In the genomic region with DNA sequence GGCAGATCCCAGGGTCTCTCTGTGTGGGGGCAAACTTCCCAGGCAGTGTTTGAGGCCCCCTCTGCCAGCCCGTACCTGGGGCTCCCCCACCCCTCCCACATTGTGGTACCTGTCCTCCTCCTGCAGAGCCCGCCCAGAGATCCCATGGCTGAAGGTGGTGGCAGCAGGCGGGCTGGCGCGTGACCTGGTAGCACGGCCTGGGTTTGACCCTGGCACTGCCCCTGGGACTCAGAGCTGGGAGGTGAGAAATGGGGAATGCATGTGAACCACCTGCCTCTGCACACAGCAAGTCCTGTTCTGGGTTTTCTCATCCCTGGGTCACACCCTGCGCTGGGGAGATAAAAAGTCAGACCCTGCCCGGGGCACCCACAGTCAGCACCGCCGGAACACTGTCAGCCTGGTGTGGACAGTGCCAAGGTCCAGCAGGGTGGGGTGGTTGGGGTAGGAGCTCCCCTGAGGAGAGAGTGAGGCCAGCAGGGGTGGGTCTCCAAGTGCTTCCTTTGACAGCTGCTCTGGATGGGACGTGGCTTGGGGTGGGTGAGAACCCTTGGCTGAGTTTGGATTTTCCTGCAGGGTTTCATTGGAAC, we compare ENCODE assay signal across 1 cellular context.
TF ChIP-seq lines count a peak whose summit lies in the region.

No MANE protein-coding gene starts in this region.

TF ChIP-seq in K562, 482 proteins besides CTCF, POLR2A, EP300 and RAD21:
- TF ChIP-seq, protein P1, sequence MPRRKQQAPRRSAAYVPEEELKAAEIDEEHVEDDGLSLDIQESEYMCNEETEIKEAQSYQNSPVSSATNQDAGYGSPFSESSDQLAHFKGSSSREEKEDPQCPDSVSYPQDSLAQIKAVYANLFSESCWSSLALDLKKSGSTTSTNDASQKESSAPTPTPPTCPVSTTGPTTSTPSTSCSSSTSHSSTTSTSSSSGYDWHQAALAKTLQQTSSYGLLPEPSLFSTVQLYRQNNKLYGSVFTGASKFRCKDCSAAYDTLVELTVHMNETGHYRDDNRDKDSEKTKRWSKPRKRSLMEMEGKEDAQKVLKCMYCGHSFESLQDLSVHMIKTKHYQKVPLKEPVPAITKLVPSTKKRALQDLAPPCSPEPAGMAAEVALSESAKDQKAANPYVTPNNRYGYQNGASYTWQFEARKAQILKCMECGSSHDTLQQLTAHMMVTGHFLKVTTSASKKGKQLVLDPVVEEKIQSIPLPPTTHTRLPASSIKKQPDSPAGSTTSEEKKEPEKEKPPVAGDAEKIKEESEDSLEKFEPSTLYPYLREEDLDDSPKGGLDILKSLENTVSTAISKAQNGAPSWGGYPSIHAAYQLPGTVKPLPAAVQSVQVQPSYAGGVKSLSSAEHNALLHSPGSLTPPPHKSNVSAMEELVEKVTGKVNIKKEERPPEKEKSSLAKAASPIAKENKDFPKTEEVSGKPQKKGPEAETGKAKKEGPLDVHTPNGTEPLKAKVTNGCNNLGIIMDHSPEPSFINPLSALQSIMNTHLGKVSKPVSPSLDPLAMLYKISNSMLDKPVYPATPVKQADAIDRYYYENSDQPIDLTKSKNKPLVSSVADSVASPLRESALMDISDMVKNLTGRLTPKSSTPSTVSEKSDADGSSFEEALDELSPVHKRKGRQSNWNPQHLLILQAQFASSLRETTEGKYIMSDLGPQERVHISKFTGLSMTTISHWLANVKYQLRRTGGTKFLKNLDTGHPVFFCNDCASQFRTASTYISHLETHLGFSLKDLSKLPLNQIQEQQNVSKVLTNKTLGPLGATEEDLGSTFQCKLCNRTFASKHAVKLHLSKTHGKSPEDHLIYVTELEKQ (CRISPR knock-in tag; IDR thresholded peaks at IDR 0.05): no peak
- TF ChIP-seq ZEB2 (IDR thresholded peaks at IDR 0.05) (no peak), TEAD4 (IDR thresholded peaks at IDR 0.05; ENCODE audit: low read length) (no peak), TEAD4 (CRISPR knock-in tag; IDR thresholded peaks at IDR 0.05; ENCODE audit: borderline replicate concordance) (no peak), ZNF232 (CRISPR knock-in tag; IDR thresholded peaks at IDR 0.05) (no peak), POLR2B (IDR thresholded peaks at IDR 0.05; ENCODE audit: low read depth, partially characterized antibody) (no peak)
- TF ChIP-seq, protein P2, sequence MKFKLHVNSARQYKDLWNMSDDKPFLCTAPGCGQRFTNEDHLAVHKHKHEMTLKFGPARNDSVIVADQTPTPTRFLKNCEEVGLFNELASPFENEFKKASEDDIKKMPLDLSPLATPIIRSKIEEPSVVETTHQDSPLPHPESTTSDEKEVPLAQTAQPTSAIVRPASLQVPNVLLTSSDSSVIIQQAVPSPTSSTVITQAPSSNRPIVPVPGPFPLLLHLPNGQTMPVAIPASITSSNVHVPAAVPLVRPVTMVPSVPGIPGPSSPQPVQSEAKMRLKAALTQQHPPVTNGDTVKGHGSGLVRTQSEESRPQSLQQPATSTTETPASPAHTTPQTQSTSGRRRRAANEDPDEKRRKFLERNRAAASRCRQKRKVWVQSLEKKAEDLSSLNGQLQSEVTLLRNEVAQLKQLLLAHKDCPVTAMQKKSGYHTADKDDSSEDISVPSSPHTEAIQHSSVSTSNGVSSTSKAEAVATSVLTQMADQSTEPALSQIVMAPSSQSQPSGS (CRISPR knock-in tag; IDR thresholded peaks at IDR 0.05): no peak
- TF ChIP-seq, protein P3, sequence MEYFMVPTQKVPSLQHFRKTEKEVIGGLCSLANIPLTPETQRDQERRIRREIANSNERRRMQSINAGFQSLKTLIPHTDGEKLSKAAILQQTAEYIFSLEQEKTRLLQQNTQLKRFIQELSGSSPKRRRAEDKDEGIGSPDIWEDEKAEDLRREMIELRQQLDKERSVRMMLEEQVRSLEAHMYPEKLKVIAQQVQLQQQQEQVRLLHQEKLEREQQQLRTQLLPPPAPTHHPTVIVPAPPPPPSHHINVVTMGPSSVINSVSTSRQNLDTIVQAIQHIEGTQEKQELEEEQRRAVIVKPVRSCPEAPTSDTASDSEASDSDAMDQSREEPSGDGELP (CRISPR knock-in tag; IDR thresholded peaks at IDR 0.05; ENCODE audit: borderline replicate concordance): 0 out of 2 replicates have a peak, but pooled peaks have one; percentile 12
- TF ChIP-seq, protein P4, sequence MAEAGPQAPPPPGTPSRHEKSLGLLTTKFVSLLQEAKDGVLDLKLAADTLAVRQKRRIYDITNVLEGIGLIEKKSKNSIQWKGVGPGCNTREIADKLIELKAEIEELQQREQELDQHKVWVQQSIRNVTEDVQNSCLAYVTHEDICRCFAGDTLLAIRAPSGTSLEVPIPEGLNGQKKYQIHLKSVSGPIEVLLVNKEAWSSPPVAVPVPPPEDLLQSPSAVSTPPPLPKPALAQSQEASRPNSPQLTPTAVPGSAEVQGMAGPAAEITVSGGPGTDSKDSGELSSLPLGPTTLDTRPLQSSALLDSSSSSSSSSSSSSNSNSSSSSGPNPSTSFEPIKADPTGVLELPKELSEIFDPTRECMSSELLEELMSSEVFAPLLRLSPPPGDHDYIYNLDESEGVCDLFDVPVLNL (CRISPR knock-in tag; IDR thresholded peaks at IDR 0.05; ENCODE audit: low read depth): no peak
